1 cellular context compared by ENCODE assay signal in the genomic region with DNA sequence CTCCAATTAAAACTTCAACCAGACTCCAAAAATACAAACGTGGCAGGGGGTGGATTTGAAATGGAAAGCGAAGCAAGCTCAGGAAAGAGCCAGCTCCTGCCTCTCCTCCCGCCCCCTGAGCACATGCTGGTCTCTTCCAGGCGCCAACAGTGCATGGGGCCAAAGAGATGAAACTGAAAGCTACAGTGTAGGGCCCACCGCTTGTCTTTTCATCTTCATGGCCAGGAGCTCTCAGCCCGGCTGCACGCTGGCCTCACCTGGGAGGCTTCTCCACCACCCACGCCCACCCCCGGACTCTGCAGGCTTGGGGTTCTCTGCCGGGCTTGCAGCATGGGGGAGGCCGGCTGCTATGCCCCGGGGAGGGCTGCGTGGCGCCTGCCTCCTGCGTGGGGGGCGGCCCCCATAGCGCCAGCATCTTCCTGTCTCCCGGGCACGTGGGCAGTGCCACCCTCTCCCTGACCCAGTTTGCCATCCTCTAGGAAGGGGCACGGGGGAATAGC.
A peak's percentile ranks its signal among the peaks of the same experiment; 100 is the strongest.
TF ChIP-seq lines count a peak whose summit lies in the region.

No MANE protein-coding gene starts in this region.

TF ChIP-seq in K562, 482 proteins besides CTCF, POLR2A, EP300 and RAD21:
- TF ChIP-seq STAT5A (IDR thresholded peaks at IDR 0.05; ENCODE audit: borderline replicate concordance, low read length) (no peak), EGR1 (conservative IDR thresholded peaks at IDR 0.05) (peak; percentile 32), TSC22D4 (tag; IDR thresholded peaks at IDR 0.05) (no peak), JUN (IDR thresholded peaks at IDR 0.05; ENCODE audit: borderline replicate concordance, low read depth, low read length) (no peak), JUN (CRISPR knock-in tag; IDR thresholded peaks at IDR 0.05; ENCODE audit: borderline replicate concordance) (no peak), DMBX1 (CRISPR knock-in tag; IDR thresholded peaks at IDR 0.05; ENCODE audit: borderline replicate concordance) (no peak)
